8 cellular contexts compared by ENCODE assay signal in genomic region chr19:45641274-45642105, GRCh38. TPM values are rescaled to one million over a fixed set of nuclear protein-coding genes. Genes with fewer than 3 reads are reported as not detected.
DNase-seq lines count a peak whose midpoint lies in the region; ATAC-seq and TF ChIP-seq lines count a peak whose summit lies in the region.

No MANE protein-coding gene starts in this region.

- peak overlapping the region; percentile 66 for H4K5ac ChIP-seq in IMR-90 (ENCODE audit: low read depth, low read length)

- in situ Hi-C loops in IMR-90 (cut with MboI; ENCODE audit: low sequenced_read_pairs), result loop anchor here (10.0 kb wide), 1 partner anchor 117 kb away; no protein-coding TSS in a partner anchor

- peak overlapping the region; percentile 37; the same call in 1 of the 2 replicates for H2BK20ac ChIP-seq in IMR-90 (ENCODE audit: low read depth, low read length)

- H3K4me2 ChIP-seq in IMR-90 (ENCODE audit: low read depth, low read length) (peak overlapping the region; percentile 62), osteoblast (ENCODE audit: insufficient read depth, low read length) (peak overlapping the region; percentile 90)

- H2BK120ac ChIP-seq in IMR-90 (ENCODE audit: low read depth, low read length), result peak overlapping the region; percentile 75

- H2BK15ac ChIP-seq in IMR-90 (ENCODE audit: low read depth, low read length), result 0 out of 3 replicates have a peak overlapping the region, but pooled peaks have one; percentile 48

- H3K4me1 ChIP-seq in IMR-90 (ENCODE audit: control insufficient read depth, insufficient read depth, low read length), result peaks cover 18% of the 10 kb centered on the region
- H3K4me1 ChIP-seq in gastroesophageal sphincter, result peaks cover 0 to 66% (median 19%) of the 10 kb centered on the region in 3 donors
- H3K4me1 ChIP-seq in osteoblast (ENCODE audit: insufficient read depth, low read length), result peaks cover 27% of the 10 kb centered on the region
- H3K4me1 ChIP-seq in upper lobe of right lung, result peaks cover 60% of the 10 kb centered on the region

- no TSS peak for BruUV-seq in IMR-90 (replicated peaks; lab: Mats Ljungman, UMichigan)

- no peak for TF ChIP-seq RAD21 in IMR-90 (IDR thresholded peaks at IDR 0.05; ENCODE audit: low read length)

- H3K9me1 ChIP-seq in IMR-90 (ENCODE audit: insufficient read depth, low read length), result no peaks in the 10 kb centered on the region

- peak overlapping the region; percentile 73 for H2AK5ac ChIP-seq in IMR-90 (ENCODE audit: low read depth, low read length)

- no peaks in the 10 kb centered on the region for H3K9me3 ChIP-seq in IMR-90 (ENCODE audit: control insufficient read depth, insufficient read depth, low read length)
- H3K9me3 ChIP-seq in gastroesophageal sphincter, result no peaks in the 10 kb centered on the region
- no peaks in the 10 kb centered on the region for H3K9me3 ChIP-seq in osteoblast (ENCODE audit: low read depth, low read length)
- H3K9me3 ChIP-seq in upper lobe of right lung, result no peaks in the 10 kb centered on the region

- H3K4me3 ChIP-seq in IMR-90 (ENCODE audit: insufficient read depth, low read depth, low read length), result peak overlapping the region; percentile 18
- H3K4me3 ChIP-seq in gastroesophageal sphincter, result peak overlapping the region in 1 of 2 donors; percentile 39
- peak overlapping the region; percentile 72 for H3K4me3 ChIP-seq in osteoblast (ENCODE audit: insufficient read depth, low read length)
- peak overlapping the region; percentile 53 for H3K4me3 ChIP-seq in upper lobe of right lung

- peak overlapping the region; percentile 77; the same call in 1 of the 2 replicates for H3K23ac ChIP-seq in IMR-90 (ENCODE audit: low read depth, low read length)

- H3K36me3 ChIP-seq in IMR-90 (ENCODE audit: control insufficient read depth, insufficient read depth, low read length) (no peaks in the 10 kb centered on the region), gastroesophageal sphincter (no peaks in the 10 kb centered on the region), osteoblast (ENCODE audit: insufficient read depth, low read length) (no peaks in the 10 kb centered on the region), upper lobe of right lung (no peaks in the 10 kb centered on the region)

- TF ChIP-seq EP300 in gastroesophageal sphincter (IDR thresholded peaks at IDR 0.05), result no peak

- H4K8ac ChIP-seq in IMR-90 (ENCODE audit: low read depth in 2 of 2, low read length in 2 of 2), result peak overlapping the region; percentile 52 to 84

- H3K4ac ChIP-seq in IMR-90 (ENCODE audit: low read depth, low read length), result peak overlapping the region; percentile 64

- CTCF ChIA-PET in IMR-90 (lab: Yijun Ruan, JAX), result interaction anchor here (0.6 to 2.5 kb wide), 13 partner anchors 9 to 163 kb away, joined by 3 to 10 read pairs (median 4); no protein-coding TSS in a partner anchor

- H3K56ac ChIP-seq in IMR-90 (ENCODE audit: extremely low read depth, insufficient read depth, low read length), result no peak overlapping the region; the same call in 1 of the 2 replicates

- peak overlapping the region; percentile 96 for H2AK9ac ChIP-seq in IMR-90 (replicated peaks; ENCODE audit: low read depth, low read length, poor library complexity)

- peaks cover 10 to 35% of the 10 kb centered on the region in 2 experiments for H3K79me1 ChIP-seq in IMR-90 (ENCODE audit: low read depth in 1 of 2, low read length in 2 of 2)

- peak overlapping the region; percentile 31; the same call in 1 of the 2 replicates for H3K27ac ChIP-seq in IMR-90 (ENCODE audit: insufficient read depth, low read length)
- H3K27ac ChIP-seq in gastroesophageal sphincter, result peak overlapping the region in 3 of 4 donors; percentile 65 to 81 (median 79)
- peak overlapping the region; percentile 41 for H3K27ac ChIP-seq in osteoblast (ENCODE audit: low read depth, low read length)
- peak overlapping the region; percentile 84 for H3K27ac ChIP-seq in upper lobe of right lung

- H2AFZ ChIP-seq in IMR-90 (replicated peaks; ENCODE audit: low read length, poor library complexity) (peak overlapping the region; percentile 97), osteoblast (ENCODE audit: low read length) (peak overlapping the region; percentile 84)

- DNase-seq in COLO668 (lab: John Stamatoyannopoulos, UW; ENCODE audit: unreplicated experiment), result peak; percentile 87
- peak; percentile 41 for DNase-seq in IMR-90
- peak; percentile 97 for DNase-seq in RPMI8226
- DNase-seq in activated effector memory CD4-positive, alpha-beta T cell treated with Interleukin-2 at 50 U/mL for 16 hours, result peak; percentile 49
- peak; percentile 93 for DNase-seq in osteoblast (ENCODE audit: insufficient read length, low spot score, missing footprints)
- peak; percentile 90 for DNase-seq in upper lobe of right lung

- ATAC-seq in GM21381 (IDR thresholded peaks at IDR 0.05; ENCODE audit: unreplicated experiment), result peak; percentile 38
- no peak for ATAC-seq in IMR-90 (ENCODE audit: low read depth)
- peak; percentile 17 for ATAC-seq in gastroesophageal sphincter
- peak; percentile 78 for ATAC-seq in upper lobe of right lung

- dilution Hi-C loops in IMR-90 (cut with HindIII; ENCODE audit: low sequenced_read_pairs, unreplicated experiment), result no loop called here

- H3K79me2 ChIP-seq in osteoblast (ENCODE audit: insufficient read depth, low read length), result no peaks in the 10 kb centered on the region

- TF ChIP-seq POLR2A in IMR-90 (IDR thresholded peaks at IDR 0.05; ENCODE audit: low read depth, low read length) (no peak), gastroesophageal sphincter (IDR thresholded peaks at IDR 0.05) (no peak)

- no peak for TF ChIP-seq CTCF in IMR-90 (conservative IDR thresholded peaks at IDR 0.05; ENCODE audit: low read depth, low read length)
- no peak for TF ChIP-seq CTCF in gastroesophageal sphincter (IDR thresholded peaks at IDR 0.05)
- TF ChIP-seq CTCF in osteoblast (IDR thresholded peaks at IDR 0.05; ENCODE audit: extremely low read depth, low read depth, low read length), result no peak
- no peak for TF ChIP-seq CTCF in upper lobe of right lung (IDR thresholded peaks at IDR 0.05)

- H3K18ac ChIP-seq in IMR-90 (ENCODE audit: low read depth, low read length), result no peak overlapping the region; the same call in 1 of the 2 replicates

- WGBS in IMR-90 (ENCODE audit: extremely low coverage in 2 of 2, insufficient read length in 1 of 2), 2 experiments, result 3% methylated on average over 15 of the region's 40 CpGs; no CpG with 5 or more reads in 1 of the 2 experiments
- 13 to 14% methylated on average over 7 to 14 of the region's 40 CpGs for WGBS in gastroesophageal sphincter (ENCODE audit: low coverage in 1 of 2), 2 donors

- H2BK5ac ChIP-seq in IMR-90 (ENCODE audit: low read depth, low read length, poor library complexity, severe bottlenecking), result peak overlapping the region; percentile 66

- peak overlapping the region; percentile 51 for H4K91ac ChIP-seq in IMR-90 (ENCODE audit: insufficient read depth, low read depth, low read length)

- H3K14ac ChIP-seq in IMR-90 (replicated peaks; ENCODE audit: low read depth, low read length), result peak overlapping the region; percentile 56; the same call in 1 of the 2 replicates

- peak overlapping the region; percentile 22 for H3K9ac ChIP-seq in IMR-90 (ENCODE audit: low read depth, low read length)

- H3K27me3 ChIP-seq in IMR-90 (ENCODE audit: control insufficient read depth, insufficient read depth, low read length), result no peaks in the 10 kb centered on the region
- H3K27me3 ChIP-seq in gastroesophageal sphincter, result peaks cover 42% of the 10 kb centered on the region
- H3K27me3 ChIP-seq in osteoblast (ENCODE audit: insufficient read depth, low read length), result no peaks in the 10 kb centered on the region
- H3K27me3 ChIP-seq in upper lobe of right lung, result no peaks in the 10 kb centered on the region

- intact Hi-C loops in IMR-90 (cut with micrococcal nuclease) (loop anchor here (1.0 to 5.0 kb wide), 4 partner anchors 34 to 214 kb away; partner anchors contain the start of genes OPA3 and VASP), upper lobe of right lung (cut with DNase I) (loop anchor here (5.0 to 10.0 kb wide), 2 partner anchors 34 to 117 kb away; no protein-coding TSS in a partner anchor)

- POLR2A ChIA-PET in IMR-90 (lab: Charles Lee; ENCODE audit: unreplicated experiment), result no interaction called here

- H4K20me1 ChIP-seq in IMR-90 (ENCODE audit: insufficient read depth, low read length) (peaks cover 3% of the 10 kb centered on the region; the same call in 1 of the 2 replicates), osteoblast (ENCODE audit: insufficient read depth, low read length) (no peaks in the 10 kb centered on the region)

RNA-seq across cellular contexts. Expression of gene EML2, which starts 2.3 kb away (rescaled TPM):
- total RNA-seq in IMR-90 (2012; rRNA removed) (11.1 and 11.8 TPM in 2 replicates), gastroesophageal sphincter (10 to 100 TPM; 18.3 to 29.2 (median 18.9) TPM), osteoblast (10.1 and 11.8 TPM in 2 replicates), upper lobe of right lung (54.4 TPM)
- 25.3 and 26.0 TPM in 2 replicates for polyA plus RNA-seq in IMR-90 (2012; rRNA removed)
- polyA plus RNA-seq in IMR-90 (2012; cell fraction: cytosol; rRNA removed), result 16.1 and 17.7 TPM in 2 replicates
- 126 and 168 TPM in 2 replicates for polyA plus RNA-seq in IMR-90 (2012; cell fraction: nucleus; rRNA removed; ENCODE audit: low replicate concordance)

RNA-seq across cellular contexts. Expression of gene GIPR, which starts 26.5 kb away (rescaled TPM):
- 0.18 and 0.28 TPM in 2 replicates for total RNA-seq in IMR-90 (2012; rRNA removed)
- polyA plus RNA-seq in IMR-90 (2012; rRNA removed), result 0.63 and 1.2 TPM in 2 replicates
- polyA plus RNA-seq in IMR-90 (2012; cell fraction: cytosol; rRNA removed), result 0.35 and 0.55 TPM in 2 replicates
- polyA plus RNA-seq in IMR-90 (2012; cell fraction: nucleus; rRNA removed; ENCODE audit: low replicate concordance), result 13.9 and 14.7 TPM in 2 replicates
- total RNA-seq in gastroesophageal sphincter, result under 1 TPM in 1 of 4 donors, not detected in 3; 0.54 TPM
- total RNA-seq in osteoblast, result under 0.01 and 0.88 TPM in 2 replicates
- 4.8 TPM for total RNA-seq in upper lobe of right lung

RNA-seq across cellular contexts. Expression of gene GPR4, which starts 39.5 kb away (rescaled TPM):
- total RNA-seq in IMR-90 (2012; rRNA removed), result not detected in 2 replicates
- polyA plus RNA-seq in IMR-90 (2012; rRNA removed), result 0.02 and 0.04 TPM in 2 replicates
- polyA plus RNA-seq in IMR-90 (2012; cell fraction: cytosol; rRNA removed), result 0.02 and 0.07 TPM in 2 replicates
- polyA plus RNA-seq in IMR-90 (2012; cell fraction: nucleus; rRNA removed; ENCODE audit: low replicate concordance), result 0.16 and 0.17 TPM in 2 replicates
- 1 to 10 TPM in 3 of 4 donors, under 1 TPM in 1; 0.62 to 4.4 (median 2.8) TPM for total RNA-seq in gastroesophageal sphincter
- not detected in 2 replicates for total RNA-seq in osteoblast
- 18.5 TPM for total RNA-seq in upper lobe of right lung

RNA-seq across cellular contexts. Expression of gene SNRPD2, which starts 50.3 kb away (rescaled TPM):
- total RNA-seq in IMR-90 (2012; rRNA removed) (877 and 974 TPM in 2 replicates), gastroesophageal sphincter (100 to 1,000 TPM; 113 to 201 (median 152) TPM), osteoblast (139 and 155 TPM in 2 replicates), upper lobe of right lung (188 TPM)
- 587 and 623 TPM in 2 replicates for polyA plus RNA-seq in IMR-90 (2012; rRNA removed)
- polyA plus RNA-seq in IMR-90 (2012; cell fraction: cytosol; rRNA removed), result 388 and 831 TPM in 2 replicates
- polyA plus RNA-seq in IMR-90 (2012; cell fraction: nucleus; rRNA removed; ENCODE audit: low replicate concordance), result 88.5 and 316 TPM in 2 replicates

RNA-seq across cellular contexts. Expression of gene QPCTL, which starts 51.0 kb away (rescaled TPM):
- total RNA-seq in IMR-90 (2012; rRNA removed), result 6.6 and 7.8 TPM in 2 replicates
- 11.5 and 12.1 TPM in 2 replicates for polyA plus RNA-seq in IMR-90 (2012; rRNA removed)
- polyA plus RNA-seq in IMR-90 (2012; cell fraction: cytosol; rRNA removed), result 7.4 and 10.5 TPM in 2 replicates
- 14.3 and 20.0 TPM in 2 replicates for polyA plus RNA-seq in IMR-90 (2012; cell fraction: nucleus; rRNA removed; ENCODE audit: low replicate concordance)
- 1 to 10 TPM; 2.7 to 6.6 (median 4.2) TPM for total RNA-seq in gastroesophageal sphincter
- 15.6 and 16.5 TPM in 2 replicates for total RNA-seq in osteoblast
- total RNA-seq in upper lobe of right lung, result 7.0 TPM

Comparison
In these comparisons a context has a peak if more than half of its experiments do, and no peak if none do; other contexts are left out.
1. DNase-seq: peak in every context shown above with its lines; median percentile 97 in RPMI8226; 93 in osteoblast; 90 in upper lobe of right lung; 87 in COLO668; 49 in activated effector memory CD4-positive, alpha-beta T cell treated with Interleukin-2 at 50 U/mL for 16 hours; 41 in IMR-90.
2. H3K27ac ChIP-seq: peak in every context shown above with its lines; median percentile 84 in upper lobe of right lung; 79 in gastroesophageal sphincter; 41 in osteoblast; 31 in IMR-90.